Comparison of ENCODE assay signal across 1 cellular context in the genomic region with DNA sequence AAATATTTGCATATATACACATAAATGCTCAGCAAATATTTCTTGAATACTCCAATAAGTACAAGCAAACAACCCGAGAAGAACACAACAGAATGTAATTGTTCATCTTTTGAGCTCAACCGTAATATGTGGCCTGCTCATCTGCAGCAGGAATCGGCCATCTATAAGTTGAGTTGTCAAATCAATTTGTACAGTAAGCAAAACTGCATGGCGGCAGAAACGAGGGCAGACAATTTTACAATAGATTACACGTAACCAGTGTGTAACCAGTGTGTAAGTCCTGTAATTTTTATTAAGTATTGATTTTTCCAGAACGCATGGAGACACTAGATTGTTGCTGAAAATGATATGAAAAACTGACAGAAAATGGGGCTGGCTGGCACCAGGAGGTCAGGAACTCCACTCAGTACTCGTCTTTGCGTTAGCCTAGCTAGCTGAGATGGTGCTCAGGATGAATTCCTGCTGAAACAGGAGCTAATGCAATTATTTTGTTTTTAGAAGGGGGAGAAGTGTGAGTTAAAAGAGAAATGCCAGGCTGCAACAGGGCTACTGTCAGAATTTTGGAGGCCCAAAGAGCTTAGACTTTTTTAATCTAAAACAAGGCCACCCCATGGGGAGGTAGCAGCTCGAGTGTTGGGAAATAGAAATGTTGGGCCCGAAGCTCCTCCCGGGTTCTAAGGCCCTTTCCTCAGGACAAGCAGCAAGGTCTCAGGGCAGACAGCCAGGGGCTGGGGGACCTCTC.
TF ChIP-seq lines count a peak whose summit lies in the region.

No MANE protein-coding gene starts in this region.

TF ChIP-seq in HepG2, 621 proteins besides CTCF, POLR2A, EP300 and RAD21 (continued from another document):
- TF ChIP-seq, protein P1, sequence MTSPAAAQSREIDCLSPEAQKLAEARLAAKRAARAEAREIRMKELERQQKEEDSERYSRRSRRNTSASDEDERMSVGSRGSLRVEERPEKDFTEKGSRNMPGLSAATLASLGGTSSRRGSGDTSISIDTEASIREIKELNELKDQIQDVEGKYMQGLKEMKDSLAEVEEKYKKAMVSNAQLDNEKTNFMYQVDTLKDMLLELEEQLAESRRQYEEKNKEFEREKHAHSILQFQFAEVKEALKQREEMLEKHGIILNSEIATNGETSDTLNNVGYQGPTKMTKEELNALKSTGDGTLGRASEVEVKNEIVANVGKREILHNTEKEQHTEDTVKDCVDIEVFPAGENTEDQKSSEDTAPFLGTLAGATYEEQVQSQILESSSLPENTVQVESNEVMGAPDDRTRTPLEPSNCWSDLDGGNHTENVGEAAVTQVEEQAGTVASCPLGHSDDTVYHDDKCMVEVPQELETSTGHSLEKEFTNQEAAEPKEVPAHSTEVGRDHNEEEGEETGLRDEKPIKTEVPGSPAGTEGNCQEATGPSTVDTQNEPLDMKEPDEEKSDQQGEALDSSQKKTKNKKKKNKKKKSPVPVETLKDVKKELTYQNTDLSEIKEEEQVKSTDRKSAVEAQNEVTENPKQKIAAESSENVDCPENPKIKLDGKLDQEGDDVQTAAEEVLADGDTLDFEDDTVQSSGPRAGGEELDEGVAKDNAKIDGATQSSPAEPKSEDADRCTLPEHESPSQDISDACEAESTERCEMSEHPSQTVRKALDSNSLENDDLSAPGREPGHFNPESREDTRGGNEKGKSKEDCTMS (CRISPR knock-in tag; conservative IDR thresholded peaks at IDR 0.05): no peak
- TF ChIP-seq, protein P2, sequence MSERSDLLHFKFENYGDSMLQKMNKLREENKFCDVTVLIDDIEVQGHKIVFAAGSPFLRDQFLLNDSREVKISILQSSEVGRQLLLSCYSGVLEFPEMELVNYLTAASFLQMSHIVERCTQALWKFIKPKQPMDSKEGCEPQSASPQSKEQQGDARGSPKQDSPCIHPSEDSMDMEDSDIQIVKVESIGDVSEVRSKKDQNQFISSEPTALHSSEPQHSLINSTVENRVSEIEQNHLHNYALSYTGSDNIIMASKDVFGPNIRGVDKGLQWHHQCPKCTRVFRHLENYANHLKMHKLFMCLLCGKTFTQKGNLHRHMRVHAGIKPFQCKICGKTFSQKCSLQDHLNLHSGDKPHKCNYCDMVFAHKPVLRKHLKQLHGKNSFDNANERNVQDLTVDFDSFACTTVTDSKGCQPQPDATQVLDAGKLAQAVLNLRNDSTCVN (CRISPR knock-in tag; IDR thresholded peaks at IDR 0.05; ENCODE audit: borderline replicate concordance): no peak
- TF ChIP-seq U2AF2 (IDR thresholded peaks at IDR 0.05; ENCODE audit: low read depth, low read length): 0 out of 2 replicates have a peak, but pooled peaks have one; percentile 8
- TF ChIP-seq ZNF136 (CRISPR knock-in tag; IDR thresholded peaks at IDR 0.05; ENCODE audit: low read depth): no peak
- no peak for TF ChIP-seq EZH2 (conservative IDR thresholded peaks at IDR 0.05; ENCODE audit: low read depth, low read length)
- TF ChIP-seq, protein P3, sequence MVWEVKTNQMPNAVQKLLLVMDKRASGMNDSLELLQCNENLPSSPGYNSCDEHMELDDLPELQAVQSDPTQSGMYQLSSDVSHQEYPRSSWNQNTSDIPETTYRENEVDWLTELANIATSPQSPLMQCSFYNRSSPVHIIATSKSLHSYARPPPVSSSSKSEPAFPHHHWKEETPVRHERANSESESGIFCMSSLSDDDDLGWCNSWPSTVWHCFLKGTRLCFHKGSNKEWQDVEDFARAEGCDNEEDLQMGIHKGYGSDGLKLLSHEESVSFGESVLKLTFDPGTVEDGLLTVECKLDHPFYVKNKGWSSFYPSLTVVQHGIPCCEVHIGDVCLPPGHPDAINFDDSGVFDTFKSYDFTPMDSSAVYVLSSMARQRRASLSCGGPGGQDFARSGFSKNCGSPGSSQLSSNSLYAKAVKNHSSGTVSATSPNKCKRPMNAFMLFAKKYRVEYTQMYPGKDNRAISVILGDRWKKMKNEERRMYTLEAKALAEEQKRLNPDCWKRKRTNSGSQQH (CRISPR knock-in tag; IDR thresholded peaks at IDR 0.05; ENCODE audit: low read depth): no peak
- TF ChIP-seq SNAPC2 (CRISPR knock-in tag; IDR thresholded peaks at IDR 0.05): no peak
- TF ChIP-seq GLI4 (CRISPR knock-in tag; IDR thresholded peaks at IDR 0.05; ENCODE audit: borderline replicate concordance): no peak
- TF ChIP-seq ZSCAN22 (CRISPR knock-in tag; IDR thresholded peaks at IDR 0.05): no peak
- peak; percentile 48; the same call in 1 of the 2 replicates for TF ChIP-seq MAFF (IDR thresholded peaks at IDR 0.05; ENCODE audit: low read depth, low read length)
- TF ChIP-seq SMAD9 (CRISPR knock-in tag; IDR thresholded peaks at IDR 0.05): peak; percentile 18; the same call in 1 of the 2 replicates
- TF ChIP-seq SIN3A (IDR thresholded peaks at IDR 0.05; ENCODE audit: borderline replicate concordance, low read depth, low read length): peak; percentile 50; the same call in 1 of the 2 replicates
- TF ChIP-seq ZNF3 (CRISPR knock-in tag; IDR thresholded peaks at IDR 0.05): no peak
- no peak for TF ChIP-seq ZNF430 (CRISPR knock-in tag; IDR thresholded peaks at IDR 0.05)
- TF ChIP-seq, protein P4, sequence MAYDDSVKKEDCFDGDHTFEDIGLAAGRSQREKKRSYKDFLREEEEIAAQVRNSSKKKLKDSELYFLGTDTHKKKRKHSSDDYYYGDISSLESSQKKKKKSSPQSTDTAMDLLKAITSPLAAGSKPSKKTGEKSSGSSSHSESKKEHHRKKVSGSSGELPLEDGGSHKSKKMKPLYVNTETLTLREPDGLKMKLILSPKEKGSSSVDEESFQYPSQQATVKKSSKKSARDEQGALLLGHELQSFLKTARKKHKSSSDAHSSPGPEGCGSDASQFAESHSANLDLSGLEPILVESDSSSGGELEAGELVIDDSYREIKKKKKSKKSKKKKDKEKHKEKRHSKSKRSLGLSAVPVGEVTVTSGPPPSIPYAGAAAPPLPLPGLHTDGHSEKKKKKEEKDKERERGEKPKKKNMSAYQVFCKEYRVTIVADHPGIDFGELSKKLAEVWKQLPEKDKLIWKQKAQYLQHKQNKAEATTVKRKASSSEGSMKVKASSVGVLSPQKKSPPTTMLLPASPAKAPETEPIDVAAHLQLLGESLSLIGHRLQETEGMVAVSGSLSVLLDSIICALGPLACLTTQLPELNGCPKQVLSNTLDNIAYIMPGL (CRISPR knock-in tag; IDR thresholded peaks at IDR 0.05; ENCODE audit: borderline replicate concordance in 1 of 2, low read depth in 1 of 2): no peak
- 0 out of 2 replicates have a peak, but pooled peaks have one; percentile 5 for TF ChIP-seq ZNF331 (CRISPR knock-in tag; IDR thresholded peaks at IDR 0.05)
- no peak for TF ChIP-seq CBFB (CRISPR knock-in tag; IDR thresholded peaks at IDR 0.05)
- TF ChIP-seq, protein P5, sequence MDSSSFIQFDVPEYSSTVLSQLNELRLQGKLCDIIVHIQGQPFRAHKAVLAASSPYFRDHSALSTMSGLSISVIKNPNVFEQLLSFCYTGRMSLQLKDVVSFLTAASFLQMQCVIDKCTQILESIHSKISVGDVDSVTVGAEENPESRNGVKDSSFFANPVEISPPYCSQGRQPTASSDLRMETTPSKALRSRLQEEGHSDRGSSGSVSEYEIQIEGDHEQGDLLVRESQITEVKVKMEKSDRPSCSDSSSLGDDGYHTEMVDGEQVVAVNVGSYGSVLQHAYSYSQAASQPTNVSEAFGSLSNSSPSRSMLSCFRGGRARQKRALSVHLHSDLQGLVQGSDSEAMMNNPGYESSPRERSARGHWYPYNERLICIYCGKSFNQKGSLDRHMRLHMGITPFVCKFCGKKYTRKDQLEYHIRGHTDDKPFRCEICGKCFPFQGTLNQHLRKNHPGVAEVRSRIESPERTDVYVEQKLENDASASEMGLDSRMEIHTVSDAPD (CRISPR knock-in tag; IDR thresholded peaks at IDR 0.05): no peak
- TF ChIP-seq ZNF558 (CRISPR knock-in tag; IDR thresholded peaks at IDR 0.05; ENCODE audit: borderline replicate concordance): no peak
- TF ChIP-seq ZKSCAN1 (IDR thresholded peaks at IDR 0.05; ENCODE audit: low read length): no peak
- 0 out of 2 replicates have a peak, but pooled peaks have one; percentile 49 for TF ChIP-seq MYNN (CRISPR knock-in tag; IDR thresholded peaks at IDR 0.05; ENCODE audit: low read depth)
- no peak for TF ChIP-seq ZNF790 (CRISPR knock-in tag; IDR thresholded peaks at IDR 0.05; ENCODE audit: borderline replicate concordance)
- TF ChIP-seq ZNF44 (CRISPR knock-in tag; IDR thresholded peaks at IDR 0.05): 0 out of 2 replicates have a peak, but pooled peaks have one; percentile 1
- peak; percentile 34 to 57; a peak in 3 of 4 replicates for TF ChIP-seq MAFK (conservative IDR thresholded peaks at IDR 0.05 in 1 of 2, IDR thresholded peaks at IDR 0.05 in 1 of 2; ENCODE audit: low read length in 2 of 2)
- TF ChIP-seq SMYD3 (CRISPR knock-in tag; IDR thresholded peaks at IDR 0.05): no peak
- TF ChIP-seq ZNF317 (CRISPR knock-in tag; IDR thresholded peaks at IDR 0.05): no peak
- no peak for TF ChIP-seq DNMT3B (CRISPR knock-in tag; conservative IDR thresholded peaks at IDR 0.05)
- TF ChIP-seq SNRNP70 (IDR thresholded peaks at IDR 0.05; ENCODE audit: low read depth, low read length): no peak
- TF ChIP-seq DR1 (CRISPR knock-in tag; IDR thresholded peaks at IDR 0.05): no peak
- no peak for TF ChIP-seq SMC3 (IDR thresholded peaks at IDR 0.05; ENCODE audit: low read length)
- no peak for TF ChIP-seq IKZF1 (IDR thresholded peaks at IDR 0.05)
